In the genomic region with DNA sequence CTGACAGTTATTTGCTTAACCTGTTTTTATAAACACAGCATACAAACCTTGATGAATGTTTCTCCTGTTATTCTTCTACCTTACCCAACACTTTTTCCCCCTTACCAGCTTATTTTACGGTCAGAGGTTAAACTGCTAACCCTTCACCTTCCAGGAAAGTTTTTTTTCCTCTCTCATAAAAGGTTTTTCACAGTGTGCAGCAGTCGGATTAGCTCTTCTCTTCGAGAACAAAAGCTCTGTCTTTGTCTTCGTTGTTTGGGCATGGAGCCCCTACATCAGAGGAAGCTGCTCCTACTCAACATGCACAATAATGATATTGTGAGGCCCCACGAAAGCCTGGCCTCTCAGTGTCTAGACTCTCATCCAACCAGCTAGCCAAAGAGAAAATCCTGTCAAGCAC, we compare ENCODE assay signal across 20 cellular contexts. TPM values are rescaled to one million over a fixed set of nuclear protein-coding genes. Genes with fewer than 3 reads are reported as not detected.
DNase-seq lines count a peak whose midpoint lies in the region; ATAC-seq and TF ChIP-seq lines count a peak whose summit lies in the region.
"Had no signal": no experiment of that assay in that cellular context is flagged by ENCODE, and none has a peak within 500 bp of the region (broad histone marks: within the 10 kb centered on the region; RNA-seq: fewer than 3 reads in every experiment).

No MANE protein-coding gene starts in this region.

- CTCF ChIA-PET in activated naive CD4-positive, alpha-beta T cell treated with anti-CD3 and anti-CD28 coated beads, Interleukin-2, amount 10 ng/mL, durations not matched to agents 7 days and 5 days (lab: Charles Lee) = no interaction called here

- H3K4me3 Mint-ChIP-seq in endodermal cell = no peak overlapping the region
- H3K4me3 Mint-ChIP-seq in nephron progenitor cell = no peak overlapping the region
- no peak overlapping the region for H3K4me3 Mint-ChIP-seq in stimulated activated memory B cell treated with anti-CD40 and anti-IgM and Interleukin-4, amounts not matched to agents 10 μg/mL and 1 μg/mL and 100 μg/mL, for 72 hours
- H3K4me3 Mint-ChIP-seq in activated naive CD4-positive, alpha-beta T cell treated with anti-CD3 and anti-CD28 coated beads, Interleukin-2, amount 10 ng/mL, durations not matched to agents 7 days and 5 days = no peak overlapping the region

- no peaks in the 10 kb centered on the region for H3K36me3 ChIP-seq in endodermal cell (ENCODE audit: control insufficient read depth, insufficient read depth, low read length)
- no peaks in the 10 kb centered on the region for H3K36me3 ChIP-seq in upper lobe of right lung
- H3K36me3 ChIP-seq: SJSA1 had no signal

- DNase-seq in COLO829 (ENCODE audit: low spot score) = peak; percentile 64
- DNase-seq in NCI-H2227 treated with DMSO at 0.1 percent for 48 hours (lab: John Stamatoyannopoulos, UW) = peak; percentile 12
- DNase-seq in endodermal cell = no peak
- DNase-seq in nephron progenitor cell = no peak
- no peak for DNase-seq in upper lobe of right lung
- DNase-seq in HuH-7 (ENCODE audit: low spot score) = no peak
- DNase-seq in activated naive CD4-positive, alpha-beta T cell treated with anti-CD3 and anti-CD28 coated beads, Interleukin-2, amount 10 ng/mL, durations not matched to agents 7 days and 5 days = no peak
- DNase-seq: DND-41, GDM1, GOT3, NCI-H1048, NCI-H146, NCI-H2081, NCI-H446, NCI-H774, PC-9 had no signal

- no peak overlapping the region for H3K4me3 ChIP-seq in endodermal cell (ENCODE audit: low read length)
- H3K4me3 ChIP-seq in upper lobe of right lung = no peak overlapping the region
- H3K4me3 ChIP-seq: A549, GM12878, PC-9, SJSA1 had no signal

- 56 to 77% methylated on average over 1 to 5 of the region's 5 CpGs for WGBS in endodermal cell (ENCODE audit: insufficient coverage in 1 of 2, insufficient read length in 1 of 2), 2 experiments

- ATAC-seq in upper lobe of right lung = no peak
- no peak for ATAC-seq in stimulated activated memory B cell treated with anti-CD40 and anti-IgM and Interleukin-4, amounts not matched to agents 10 μg/mL and 1 μg/mL and 100 μg/mL, for 72 hours
- ATAC-seq: A549, GM12878 had no signal

- H3K4me1 Mint-ChIP-seq in endodermal cell (peaks cover 18% of the 10 kb centered on the region), nephron progenitor cell (peaks cover 13% of the 10 kb centered on the region)
- peaks cover 42% of the 10 kb centered on the region for H3K4me1 Mint-ChIP-seq in stimulated activated memory B cell treated with anti-CD40 and anti-IgM and Interleukin-4, amounts not matched to agents 10 μg/mL and 1 μg/mL and 100 μg/mL, for 72 hours
- no peaks in the 10 kb centered on the region for H3K4me1 Mint-ChIP-seq in activated naive CD4-positive, alpha-beta T cell treated with anti-CD3 and anti-CD28 coated beads, Interleukin-2, amount 10 ng/mL, durations not matched to agents 7 days and 5 days

- H3K27ac ChIP-seq in endodermal cell (ENCODE audit: low read depth, low read length) (peak overlapping the region; percentile 69), upper lobe of right lung (no peak overlapping the region)
- H3K27ac ChIP-seq: A549, PC-9, SJSA1 had no signal

- H3K9me3 Mint-ChIP-seq in endodermal cell (no peaks in the 10 kb centered on the region), nephron progenitor cell (no peaks in the 10 kb centered on the region)
- peaks cover 8% of the 10 kb centered on the region for H3K9me3 Mint-ChIP-seq in stimulated activated memory B cell treated with anti-CD40 and anti-IgM and Interleukin-4, amounts not matched to agents 10 μg/mL and 1 μg/mL and 100 μg/mL, for 72 hours
- peaks cover 4% of the 10 kb centered on the region for H3K9me3 Mint-ChIP-seq in activated naive CD4-positive, alpha-beta T cell treated with anti-CD3 and anti-CD28 coated beads, Interleukin-2, amount 10 ng/mL, durations not matched to agents 7 days and 5 days

- H3K4me1 ChIP-seq in endodermal cell (ENCODE audit: control insufficient read depth, insufficient read depth, low read length) (peaks cover 3% of the 10 kb centered on the region), upper lobe of right lung (no peaks in the 10 kb centered on the region)
- H3K4me1 ChIP-seq: A549 had no signal

- no peaks in the 10 kb centered on the region for H3K27me3 ChIP-seq in endodermal cell (ENCODE audit: control insufficient read depth, insufficient read depth, low read length, poor library complexity, severe bottlenecking)
- no peaks in the 10 kb centered on the region for H3K27me3 ChIP-seq in upper lobe of right lung
- H3K27me3 ChIP-seq: SJSA1 had no signal

- H3K36me3 Mint-ChIP-seq in endodermal cell (ENCODE audit: low read depth) (no peaks in the 10 kb centered on the region), nephron progenitor cell (ENCODE audit: low read depth) (no peaks in the 10 kb centered on the region)
- peaks cover 45% of the 10 kb centered on the region for H3K36me3 Mint-ChIP-seq in stimulated activated memory B cell treated with anti-CD40 and anti-IgM and Interleukin-4, amounts not matched to agents 10 μg/mL and 1 μg/mL and 100 μg/mL, for 72 hours
- peaks cover 21% of the 10 kb centered on the region for H3K36me3 Mint-ChIP-seq in activated naive CD4-positive, alpha-beta T cell treated with anti-CD3 and anti-CD28 coated beads, Interleukin-2, amount 10 ng/mL, durations not matched to agents 7 days and 5 days

- H3K9ac ChIP-seq in endodermal cell (ENCODE audit: extremely low read depth, low read length, poor library complexity, severe bottlenecking) = no peak overlapping the region

- intact Hi-C loops in upper lobe of right lung (cut with DNase I) = no loop called here

- H3K27ac Mint-ChIP-seq in endodermal cell (no peak overlapping the region), nephron progenitor cell (peak overlapping the region; percentile 30)
- no peak overlapping the region for H3K27ac Mint-ChIP-seq in stimulated activated memory B cell treated with anti-CD40 and anti-IgM and Interleukin-4, amounts not matched to agents 10 μg/mL and 1 μg/mL and 100 μg/mL, for 72 hours
- H3K27ac Mint-ChIP-seq in activated naive CD4-positive, alpha-beta T cell treated with anti-CD3 and anti-CD28 coated beads, Interleukin-2, amount 10 ng/mL, durations not matched to agents 7 days and 5 days = no peak overlapping the region

- H3K9me3 ChIP-seq in endodermal cell (ENCODE audit: control insufficient read depth, low read length) = no peaks in the 10 kb centered on the region
- no peaks in the 10 kb centered on the region for H3K9me3 ChIP-seq in upper lobe of right lung
- H3K9me3 ChIP-seq: A549, SJSA1 had no signal

- no peak for TF ChIP-seq CTCF in endodermal cell (conservative IDR thresholded peaks at IDR 0.05)
- no peak for TF ChIP-seq CTCF in nephron progenitor cell (IDR thresholded peaks at IDR 0.05)
- no peak for TF ChIP-seq CTCF in upper lobe of right lung (IDR thresholded peaks at IDR 0.05)

- H3K27me3 Mint-ChIP-seq in endodermal cell (ENCODE audit: insufficient read depth) (no peaks in the 10 kb centered on the region), nephron progenitor cell (ENCODE audit: low read depth, poor library complexity) (peaks cover 4% of the 10 kb centered on the region)
- H3K27me3 Mint-ChIP-seq in stimulated activated memory B cell treated with anti-CD40 and anti-IgM and Interleukin-4, amounts not matched to agents 10 μg/mL and 1 μg/mL and 100 μg/mL, for 72 hours = no peaks in the 10 kb centered on the region
- no peaks in the 10 kb centered on the region for H3K27me3 Mint-ChIP-seq in activated naive CD4-positive, alpha-beta T cell treated with anti-CD3 and anti-CD28 coated beads, Interleukin-2, amount 10 ng/mL, durations not matched to agents 7 days and 5 days

RNA-seq across cellular contexts. Expression of a gene that starts 42.0 kb away (rescaled TPM):
- 10 to 100 TPM in 1 of 2 donors, 1 to 10 TPM in 1; 9.4 to 11.9 TPM for total RNA-seq in endodermal cell
- 6.9 TPM for polyA plus RNA-seq in endodermal cell (2013, experiment 1 of 2)
- polyA plus RNA-seq in endodermal cell (2013, experiment 2 of 2) = 9.0 TPM
- total RNA-seq in upper lobe of right lung = 20.1 TPM

Comparison
In these comparisons a context has a peak if more than half of its experiments do, and no peak if none do; other contexts are left out.
1. DNase-seq: peak in COLO829 (single experiment) and NCI-H2227 treated with DMSO at 0.1 percent for 48 hours (single experiment); none in endodermal cell (single experiment), nephron progenitor cell (single experiment), upper lobe of right lung (single experiment), HuH-7 (single experiment) and activated naive CD4-positive, alpha-beta T cell treated with anti-CD3 and anti-CD28 coated beads, Interleukin-2, amount 10 ng/mL, durations not matched to agents 7 days and 5 days (single experiment).